Comparison of ENCODE assay signal across 18 cellular contexts in genomic region chr1:157110686-157111085, GRCh38. TPM values are rescaled to one million over a fixed set of nuclear protein-coding genes. Genes with fewer than 3 reads are reported as not detected.
A peak's percentile ranks its signal among the peaks of the same experiment; 100 is the strongest.
DNase-seq lines count a peak whose midpoint lies in the region; ATAC-seq and TF ChIP-seq lines count a peak whose summit lies in the region.
"Had no signal": no experiment of that assay in that cellular context is flagged by ENCODE, and none has a peak within 500 bp of the region (broad histone marks: within the 10 kb centered on the region; RNA-seq: fewer than 3 reads in every experiment).

No MANE protein-coding gene starts in this region.

- H3K9me3 ChIP-seq in A673 (ENCODE audit: low read depth, low read length, poor library complexity, severe bottlenecking): no peaks in the 10 kb centered on the region

- POLR2A ChIA-PET in A673 (lab: Charles Lee; ENCODE audit: low non-redundant PET): no interaction called here
- POLR2A ChIA-PET in activated CD4-positive, alpha-beta memory T cell treated with anti-CD3 and anti-CD28 coated beads, Interleukin-2, amount 10 ng/mL, durations not matched to agents 7 days and 5 days (lab: Charles Lee): interaction anchor here (1.0 to 1.3 kb wide), 3 partner anchors 15 to 27 kb away, joined by 3 to 4 read pairs (median 3); no protein-coding TSS in a partner anchor

- no peaks in the 10 kb centered on the region for H3K36me3 ChIP-seq in A673 (ENCODE audit: insufficient read depth, low read length, poor library complexity, severe bottlenecking)

- no peak overlapping the region for H3K27ac ChIP-seq in A673 (ENCODE audit: low read depth, low read length, poor library complexity, severe bottlenecking)
- H3K27ac ChIP-seq: KMS-11, PC-9, RWPE1 had no signal

- H3K27me3 Mint-ChIP-seq in progenitor cell of endocrine pancreas: peaks cover 56% of the 10 kb centered on the region
- H3K27me3 Mint-ChIP-seq in activated CD4-positive, alpha-beta memory T cell treated with anti-CD3 and anti-CD28 coated beads, Interleukin-2, amount 10 ng/mL, durations not matched to agents 7 days and 5 days: peaks cover 42% of the 10 kb centered on the region

- no peak overlapping the region for H3K4me3 Mint-ChIP-seq in progenitor cell of endocrine pancreas (ENCODE audit: low read depth)
- no peak overlapping the region for H3K4me3 Mint-ChIP-seq in activated CD4-positive, alpha-beta memory T cell treated with anti-CD3 and anti-CD28 coated beads, Interleukin-2, amount 10 ng/mL, durations not matched to agents 7 days and 5 days
- H3K4me3 Mint-ChIP-seq: CD8-positive, alpha-beta memory T cell had no signal

- intact Hi-C loops in A673 (cut with micrococcal nuclease; ENCODE audit: unreplicated experiment): no loop called here

- peaks cover 61% of the 10 kb centered on the region for H3K4me1 Mint-ChIP-seq in progenitor cell of endocrine pancreas (ENCODE audit: low read depth)
- H3K4me1 Mint-ChIP-seq in activated CD4-positive, alpha-beta memory T cell treated with anti-CD3 and anti-CD28 coated beads, Interleukin-2, amount 10 ng/mL, durations not matched to agents 7 days and 5 days: peaks cover 15% of the 10 kb centered on the region

- H3K9me3 Mint-ChIP-seq in progenitor cell of endocrine pancreas (ENCODE audit: low read depth): no peaks in the 10 kb centered on the region
- H3K9me3 Mint-ChIP-seq in activated CD4-positive, alpha-beta memory T cell treated with anti-CD3 and anti-CD28 coated beads, Interleukin-2, amount 10 ng/mL, durations not matched to agents 7 days and 5 days: no peaks in the 10 kb centered on the region

- no TSS peak for BruUV-seq in A673 (replicated peaks; lab: Mats Ljungman, UMichigan)

- H3K27me3 ChIP-seq in A673 (replicated peaks; ENCODE audit: insufficient read depth, low read depth, low read length, poor library complexity): no peaks in the 10 kb centered on the region

- ATAC-seq in HG02623 (IDR thresholded peaks at IDR 0.05; ENCODE audit: unreplicated experiment): no peak
- no peak for ATAC-seq in GM21447 (IDR thresholded peaks at IDR 0.05; ENCODE audit: unreplicated experiment)
- ATAC-seq: HCT116 had no signal

- H3K4me3 ChIP-seq in A673 (ENCODE audit: low read depth, low read length, poor library complexity, severe bottlenecking): no peak overlapping the region
- H3K4me3 ChIP-seq: PC-9 had no signal

- H3K36me3 Mint-ChIP-seq in progenitor cell of endocrine pancreas (ENCODE audit: insufficient read depth): no peaks in the 10 kb centered on the region
- no peaks in the 10 kb centered on the region for H3K36me3 Mint-ChIP-seq in activated CD4-positive, alpha-beta memory T cell treated with anti-CD3 and anti-CD28 coated beads, Interleukin-2, amount 10 ng/mL, durations not matched to agents 7 days and 5 days (ENCODE audit: low read depth)
- H3K36me3 Mint-ChIP-seq: CD8-positive, alpha-beta memory T cell had no signal

- peaks cover 34% of the 10 kb centered on the region for H3K4me1 ChIP-seq in A673 (ENCODE audit: insufficient read depth, low read length, poor library complexity, severe bottlenecking)

- H3K27ac Mint-ChIP-seq in progenitor cell of endocrine pancreas: peak overlapping the region; percentile 21
- H3K27ac Mint-ChIP-seq in activated CD4-positive, alpha-beta memory T cell treated with anti-CD3 and anti-CD28 coated beads, Interleukin-2, amount 10 ng/mL, durations not matched to agents 7 days and 5 days: no peak overlapping the region

- DNase-seq in A673 (ENCODE audit: low spot score) (peak; percentile 66), DMS79 (lab: John Stamatoyannopoulos, UW) (peak; percentile 63), ecto neural progenitor cell (ENCODE audit: low spot score) (peak; percentile 39), progenitor cell of endocrine pancreas (ENCODE audit: low spot score, unreplicated experiment) (no peak)
- DNase-seq in activated CD4-positive, alpha-beta memory T cell treated with anti-CD3 and anti-CD28 coated beads, Interleukin-2, amount 10 ng/mL, durations not matched to agents 7 days and 5 days: no peak
- DNase-seq: CD8-positive, alpha-beta memory T cell; DND-41; NCI-H1417; NCI-H187; NCI-H226; NCI-H524; PC-9 had no signal

- TF ChIP-seq CTCF in A673 (conservative IDR thresholded peaks at IDR 0.05; ENCODE audit: low read depth, low read length) (no peak), progenitor cell of endocrine pancreas (IDR thresholded peaks at IDR 0.05; ENCODE audit: unreplicated experiment) (no peak)

- CTCF ChIA-PET in A673 (lab: Charles Lee): no interaction called here
- CTCF ChIA-PET in activated CD4-positive, alpha-beta memory T cell treated with anti-CD3 and anti-CD28 coated beads, Interleukin-2, amount 10 ng/mL, durations not matched to agents 7 days and 5 days (lab: Charles Lee): interaction anchor here (1.0 to 1.5 kb wide), 2 partner anchors 20 to 66 kb away, joined by 3 to 4 read pairs; no protein-coding TSS in a partner anchor

RNA-seq across cellular contexts. Expression of gene ETV3L, which starts 11.1 kb away (rescaled TPM):
- not detected in 2 replicates for total RNA-seq in A673 (2021)
- total RNA-seq in progenitor cell of endocrine pancreas: 0.67 and 0.72 TPM in 2 replicates
- not detected for total RNA-seq in activated CD4-positive, alpha-beta memory T cell treated with anti-CD3 and anti-CD28 coated beads, Interleukin-2, amount 10 ng/mL, durations not matched to agents 7 days and 5 days
- total RNA-seq: CD8-positive, alpha-beta memory T cell; G401; PC-9 had no signal

RNA-seq across cellular contexts. Expression of gene ETV3, which starts 27.5 kb away (rescaled TPM):
- total RNA-seq in A673 (2021) (40.0 and 46.1 TPM in 2 replicates), progenitor cell of endocrine pancreas (31.8 and 32.5 TPM in 2 replicates)
- 10 to 100 TPM; 47.5 to 51.1 TPM for total RNA-seq in activated CD4-positive, alpha-beta memory T cell treated with anti-CD3 and anti-CD28 coated beads, Interleukin-2, amount 10 ng/mL, durations not matched to agents 7 days and 5 days

Comparison
In these comparisons a context has a peak if more than half of its experiments do, and no peak if none do; other contexts are left out.
1. DNase-seq: peak in A673 (single experiment), DMS79 (single experiment) and ecto neural progenitor cell (single experiment); none in progenitor cell of endocrine pancreas (single experiment) and activated CD4-positive, alpha-beta memory T cell treated with anti-CD3 and anti-CD28 coated beads, Interleukin-2, amount 10 ng/mL, durations not matched to agents 7 days and 5 days (single experiment).